Comparison of ENCODE assay signal across 12 cellular contexts in the genomic region with DNA sequence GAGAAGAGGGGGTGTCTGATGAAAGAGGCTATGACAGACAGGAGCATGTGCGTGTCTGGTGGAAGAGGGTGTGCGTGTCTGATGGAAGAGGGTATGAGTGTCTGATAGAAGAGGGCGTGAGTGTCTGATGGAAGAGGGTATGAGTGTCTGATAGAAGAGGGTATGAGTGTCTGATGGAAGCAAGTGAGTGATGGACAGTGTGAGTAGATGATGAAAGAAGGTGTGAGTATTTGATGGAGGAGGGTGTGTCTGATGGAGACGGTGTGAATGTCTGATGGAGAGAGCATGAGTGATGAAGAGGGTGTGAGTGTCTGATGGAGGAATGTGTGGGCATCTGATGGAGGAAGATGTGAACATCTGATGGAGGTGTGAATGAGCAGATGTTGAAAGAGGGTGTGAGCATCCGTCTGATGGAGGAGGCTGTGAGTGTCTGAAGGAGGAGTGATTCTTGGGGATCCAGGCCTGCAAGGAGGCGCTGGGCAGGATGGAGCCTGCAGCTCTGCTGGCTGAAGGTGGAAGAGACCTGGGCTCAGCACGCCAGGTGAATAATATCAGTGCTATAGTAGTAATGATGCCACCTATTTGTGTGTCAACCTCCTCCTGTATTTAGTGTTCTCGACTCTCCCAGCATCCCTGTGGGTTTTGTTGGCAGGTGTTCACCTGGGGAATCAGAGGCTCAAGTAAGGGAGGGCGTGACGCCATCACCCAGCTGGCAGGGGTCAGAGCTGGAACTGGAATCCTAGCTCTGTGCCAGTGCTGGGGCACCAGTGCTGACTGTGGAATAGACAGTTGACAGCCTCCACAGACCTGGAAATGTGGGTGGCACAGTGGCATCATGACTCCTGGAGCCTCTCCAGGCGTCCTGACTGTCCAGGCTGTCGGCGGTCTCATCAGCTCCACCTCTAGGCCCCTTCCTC.
DNase-seq lines count a peak whose midpoint lies in the region; ATAC-seq and TF ChIP-seq lines count a peak whose summit lies in the region.
"Had no signal": no experiment of that assay in that cellular context is flagged by ENCODE, and none has a peak within 500 bp of the region (broad histone marks: within the 10 kb centered on the region; RNA-seq: fewer than 3 reads in every experiment).

No MANE protein-coding gene starts in this region.

- no peaks in the 10 kb centered on the region for H3K79me2 ChIP-seq in PC-3 (ENCODE audit: low read length)

- TF ChIP-seq CTCF in PC-3 (conservative IDR thresholded peaks at IDR 0.05; ENCODE audit: low read depth, low read length): no peak
- no peak for TF ChIP-seq CTCF in left lung (IDR thresholded peaks at IDR 0.05)

- H3K4me1 ChIP-seq in PC-3 (ENCODE audit: insufficient read depth, low read length): peaks cover 53% of the 10 kb centered on the region
- H3K4me1 ChIP-seq in left lung: peaks cover 0 to 5% of the 10 kb centered on the region in 2 donors

- H3K27ac ChIP-seq in PC-3 (ENCODE audit: low read length): peak overlapping the region; percentile 83
- peak overlapping the region in 1 of 2 donors; percentile 13 for H3K27ac ChIP-seq in left lung
- H3K27ac ChIP-seq: neural progenitor cell had no signal

- CTCF ChIA-PET in PC-3 (lab: Charles Lee): interaction anchor here (0.7 to 1.3 kb wide), 2 partner anchors 47 to 104 kb away, joined by 3 to 5 read pairs; no protein-coding TSS in a partner anchor

- TSS peak; percentile 35 for BruUV-seq in PC-3 (replicated peaks; lab: Mats Ljungman, UMichigan)

- no peaks in the 10 kb centered on the region for H3K27me3 ChIP-seq in H7 (ENCODE audit: control insufficient read depth, insufficient read depth, low read length)
- no peaks in the 10 kb centered on the region for H3K27me3 ChIP-seq in PC-3 (ENCODE audit: low read length)
- peaks cover 0 to 48% of the 10 kb centered on the region in 2 donors for H3K27me3 ChIP-seq in left lung
- H3K27me3 ChIP-seq: neural progenitor cell had no signal

- H3K4me2 ChIP-seq in PC-3 (ENCODE audit: low read length): peak overlapping the region; percentile 69
- H3K4me2 ChIP-seq: neural progenitor cell had no signal

- H3F3A ChIP-seq in PC-3 (ENCODE audit: low read length, unreplicated experiment): no peaks in the 10 kb centered on the region

- peak overlapping the region; percentile 30; the same call in 1 of the 2 replicates for H3K9ac ChIP-seq in PC-3 (ENCODE audit: low read length)
- H3K9ac ChIP-seq: neural progenitor cell had no signal

- no peaks in the 10 kb centered on the region for H4K20me1 ChIP-seq in PC-3 (ENCODE audit: low read length)

- H3K4me3 ChIP-seq in H7 (ENCODE audit: insufficient read depth, low read depth, low read length) (no peak overlapping the region), PC-3 (ENCODE audit: low read length) (no peak overlapping the region; the same call in 1 of the 2 replicates), left lung (no peak overlapping the region)
- H3K4me3 ChIP-seq: neural progenitor cell had no signal

- POLR2A ChIA-PET in PC-3 (lab: Charles Lee; ENCODE audit: unreplicated experiment): interaction anchor here (1.2 kb wide), 1 partner anchor 47 kb away, joined by 3 read pairs; no protein-coding TSS in a partner anchor

- H3K36me3 ChIP-seq in H7 (replicated peaks; ENCODE audit: control insufficient read depth, insufficient read depth, low read length): no peaks in the 10 kb centered on the region
- no peaks in the 10 kb centered on the region for H3K36me3 ChIP-seq in PC-3 (ENCODE audit: low read depth, low read length)
- no peaks in the 10 kb centered on the region for H3K36me3 ChIP-seq in left lung
- H3K36me3 ChIP-seq: neural progenitor cell had no signal

- intact Hi-C loops in PC-3 (cut with micrococcal nuclease): loop anchor here (1.0 kb wide), 2 partner anchors 15 to 33 kb away; no protein-coding TSS in a partner anchor
- intact Hi-C loops in left lung (cut with DNase I): no loop called here

- H2AFZ ChIP-seq in PC-3 (ENCODE audit: low read length): peak overlapping the region; percentile 47
- H2AFZ ChIP-seq: neural progenitor cell had no signal

- peak; percentile 12 for DNase-seq in COR-L47 (lab: John Stamatoyannopoulos, UW)
- DNase-seq in H7: peak; percentile 15
- peak; percentile 77 for DNase-seq in PC-3
- DNase-seq in left lung: no peak
- DNase-seq in germinal center (ENCODE audit: low spot score): no peak
- DNase-seq: activated naive CD4-positive, alpha-beta T cell treated with anti-CD3 and anti-CD28 coated beads, Interleukin-2, amount 10 ng/mL, durations not matched to agents 7 days and 5 days; CD4-positive, CD25-positive, alpha-beta regulatory T cell; NCI-H446 treated with DMSO at 0.1 percent for 48 hours had no signal

- H3K9me3 ChIP-seq in PC-3 (ENCODE audit: low read length) (no peaks in the 10 kb centered on the region), left lung (no peaks in the 10 kb centered on the region)

- ATAC-seq in PC-3 (no peak), left lung (peak; percentile 4), GM18909 (IDR thresholded peaks at IDR 0.05; ENCODE audit: poor library complexity, unreplicated experiment) (no peak), GM19463 (IDR thresholded peaks at IDR 0.05; ENCODE audit: unreplicated experiment) (no peak), GM21447 (IDR thresholded peaks at IDR 0.05; ENCODE audit: unreplicated experiment) (no peak)

- H3K9me2 ChIP-seq in PC-3 (replicated peaks; ENCODE audit: low read length): no peaks in the 10 kb centered on the region

Comparison
In these comparisons a context has a peak if more than half of its experiments do, and no peak if none do; other contexts are left out.
1. DNase-seq: peak in COR-L47 (single experiment), H7 (single experiment) and PC-3 (single experiment); none in left lung (0 of 2) and germinal center (single experiment).